ENCODE assay signal across 8 cellular contexts in genomic region chr5:43313854-43314457, GRCh38. TPM values are rescaled to one million over a fixed set of nuclear protein-coding genes. Genes with fewer than 3 reads are reported as not detected.
DNase-seq lines count a peak whose midpoint lies in the region; ATAC-seq, FAIRE-seq and TF ChIP-seq lines count a peak whose summit lies in the region.

No MANE protein-coding gene starts in this region.

- H3K79me1 ChIP-seq in IMR-90 (ENCODE audit: low read depth in 1 of 2, low read length in 2 of 2), result peaks cover 9 to 25% of the 10 kb centered on the region in 2 experiments

- no peak overlapping the region for H3K23ac ChIP-seq in IMR-90 (ENCODE audit: low read depth, low read length)

- TF ChIP-seq RAD21 in IMR-90 (IDR thresholded peaks at IDR 0.05; ENCODE audit: low read length), result no peak

- H2BK20ac ChIP-seq in IMR-90 (ENCODE audit: low read depth, low read length), result peak overlapping the region; percentile 6; the same call in 1 of the 2 replicates

- ATAC-seq in IMR-90 (ENCODE audit: low read depth), result no peak
- no peak for ATAC-seq in activated T-helper 17 cell treated with anti-CD3 and anti-CD28 coated beads, Interleukin-2, amount 50 U/mL, for 72 hours (replicated peaks)

- no peaks in the 10 kb centered on the region for H3K27me3 ChIP-seq in IMR-90 (ENCODE audit: control insufficient read depth, insufficient read depth, low read length)
- H3K27me3 ChIP-seq in iPS-20b (ENCODE audit: insufficient read depth, low read length), result no peaks in the 10 kb centered on the region
- H3K27me3 ChIP-seq in subcutaneous abdominal adipose tissue (ENCODE audit: control insufficient read depth in 5 of 5, insufficient read depth in 4 of 5, low read length in 5 of 5), result no peaks in the 10 kb centered on the region

- TF ChIP-seq POLR2A in IMR-90 (IDR thresholded peaks at IDR 0.05; ENCODE audit: low read depth, low read length), result no peak
- no peak for TF ChIP-seq POLR2A in GM12891 (IDR thresholded peaks at IDR 0.05; ENCODE audit: low read depth, low read length)

- H2AFZ ChIP-seq in IMR-90 (replicated peaks; ENCODE audit: low read length, poor library complexity), result peak overlapping the region; percentile 86

- no peaks in the 10 kb centered on the region; the same call in 1 of the 2 replicates for H4K20me1 ChIP-seq in IMR-90 (ENCODE audit: insufficient read depth, low read length)

- peaks cover 67% of the 10 kb centered on the region for H3K36me3 Mint-ChIP-seq in activated T-helper 17 cell treated with anti-CD3 and anti-CD28 coated beads, Interleukin-2, amount 50 U/mL, for 72 hours (ENCODE audit: low read depth)

- WGBS in IMR-90 (ENCODE audit: extremely low coverage in 2 of 2, insufficient read length in 1 of 2), 2 experiments, result no CpG with 5 or more reads among the region's 8 CpGs

- H3K36me3 ChIP-seq in IMR-90 (ENCODE audit: control insufficient read depth, insufficient read depth, low read length), result no peaks in the 10 kb centered on the region
- H3K36me3 ChIP-seq in iPS-20b (ENCODE audit: insufficient read depth, low read depth, low read length), result peaks cover 30% of the 10 kb centered on the region; the same call in 1 of the 2 replicates
- no peaks in the 10 kb centered on the region for H3K36me3 ChIP-seq in subcutaneous abdominal adipose tissue (ENCODE audit: control insufficient read depth in 5 of 5, insufficient read depth in 5 of 5, low read length in 5 of 5)

- DNase-seq in IMR-90 (no peak), GM12891 (ENCODE audit: insufficient read length, low spot score) (no peak), NCI-H1048 (lab: John Stamatoyannopoulos, UW) (no peak)
- no peak for DNase-seq in stimulated activated CD8-positive, alpha-beta memory T cell treated with anti-CD3 and anti-CD28 coated beads, Interleukin-4, amount 100 ng/mL, for 48 hours

- in situ Hi-C loops in IMR-90 (cut with MboI; ENCODE audit: low sequenced_read_pairs), result loop anchor here (25.0 kb wide), 1 partner anchor 202 kb away; the partner anchor contains the start of gene ZNF131

- H2AK9ac ChIP-seq in IMR-90 (replicated peaks; ENCODE audit: low read depth, low read length, poor library complexity), result peak overlapping the region; percentile 86

- no peak for FAIRE-seq in GM12891 (lab: Jason Lieb, UNC)

- peaks cover 6% of the 10 kb centered on the region for H3K9me3 Mint-ChIP-seq in activated T-helper 17 cell treated with anti-CD3 and anti-CD28 coated beads, Interleukin-2, amount 50 U/mL, for 72 hours

- BruUV-seq in IMR-90 (replicated peaks; lab: Mats Ljungman, UMichigan), result no TSS peak

- H3K9me3 ChIP-seq in IMR-90 (ENCODE audit: control insufficient read depth, insufficient read depth, low read length) (no peaks in the 10 kb centered on the region), iPS-20b (ENCODE audit: insufficient read depth, low read depth, low read length) (no peaks in the 10 kb centered on the region), subcutaneous abdominal adipose tissue (ENCODE audit: control insufficient read depth in 5 of 5, low read length in 5 of 5) (no peaks in the 10 kb centered on the region)

- H3K4me1 ChIP-seq in IMR-90 (ENCODE audit: control insufficient read depth, insufficient read depth, low read length) (peaks cover 2% of the 10 kb centered on the region; the same call in 1 of the 2 replicates), iPS-20b (ENCODE audit: insufficient read depth, low read length) (peaks cover 22% of the 10 kb centered on the region; the same call in 1 of the 2 replicates), subcutaneous abdominal adipose tissue (ENCODE audit: control insufficient read depth in 5 of 5, insufficient read depth in 5 of 5, low read length in 5 of 5) (peaks cover 8 to 44% (median 27%) of the 10 kb centered on the region in 5 donors)

- H3K27me3 Mint-ChIP-seq in activated T-helper 17 cell treated with anti-CD3 and anti-CD28 coated beads, Interleukin-2, amount 50 U/mL, for 72 hours, result no peaks in the 10 kb centered on the region

- peaks cover 5% of the 10 kb centered on the region for H3K9me1 ChIP-seq in IMR-90 (ENCODE audit: insufficient read depth, low read length)

- peak overlapping the region; percentile 3; the same call in 1 of the 2 replicates for H3K4ac ChIP-seq in IMR-90 (ENCODE audit: low read depth, low read length)

- peaks cover 40% of the 10 kb centered on the region for H3K4me1 Mint-ChIP-seq in activated T-helper 17 cell treated with anti-CD3 and anti-CD28 coated beads, Interleukin-2, amount 50 U/mL, for 72 hours

- CTCF ChIA-PET in IMR-90 (lab: Yijun Ruan, JAX), result no interaction called here

- peak overlapping the region; percentile 63; the same call in 1 of the 2 replicates for H3K14ac ChIP-seq in IMR-90 (replicated peaks; ENCODE audit: low read depth, low read length)

- H3K4me3 ChIP-seq in IMR-90 (ENCODE audit: insufficient read depth, low read depth, low read length) (peak overlapping the region; percentile 36), iPS-20b (ENCODE audit: low read length) (peak overlapping the region; percentile 49; the same call in 1 of the 2 replicates), subcutaneous abdominal adipose tissue (ENCODE audit: low read depth in 1 of 5, low read length in 5 of 5) (peak overlapping the region; percentile 66 to 97 (median 77))

- H2BK120ac ChIP-seq in IMR-90 (ENCODE audit: low read depth, low read length), result peak overlapping the region; percentile 64; the same call in 1 of the 2 replicates

- no peak overlapping the region for H4K91ac ChIP-seq in IMR-90 (ENCODE audit: insufficient read depth, low read depth, low read length)

- H3K4me2 ChIP-seq in IMR-90 (ENCODE audit: low read depth, low read length), result peak overlapping the region; percentile 74

- H4K8ac ChIP-seq in IMR-90 (ENCODE audit: low read depth in 2 of 2, low read length in 2 of 2), result peak overlapping the region; percentile 32 to 42; a peak in 3 of 4 replicates

- H4K5ac ChIP-seq in IMR-90 (ENCODE audit: low read depth, low read length), result peak overlapping the region; percentile 82

- dilution Hi-C loops in IMR-90 (cut with HindIII; ENCODE audit: low sequenced_read_pairs, unreplicated experiment), result no loop called here

- no peak overlapping the region for H3K18ac ChIP-seq in IMR-90 (ENCODE audit: low read depth, low read length)

- H2AK5ac ChIP-seq in IMR-90 (ENCODE audit: low read depth, low read length), result no peak overlapping the region

- intact Hi-C loops in IMR-90 (cut with micrococcal nuclease), result loop anchor here (2.0 to 5.0 kb wide), 3 partner anchors 168 to 322 kb away; partner anchors contain the start of genes TMEM267 and ZNF131

- H2BK15ac ChIP-seq in IMR-90 (ENCODE audit: low read depth, low read length), result 0 out of 3 replicates have a peak overlapping the region, but pooled peaks have one; percentile 9

- POLR2A ChIA-PET in IMR-90 (lab: Charles Lee; ENCODE audit: unreplicated experiment), result interaction anchor here (0.6 kb wide), 1 partner anchor 12 kb away, joined by 4 read pairs; no protein-coding TSS in a partner anchor

- H3K4me3 Mint-ChIP-seq in activated T-helper 17 cell treated with anti-CD3 and anti-CD28 coated beads, Interleukin-2, amount 50 U/mL, for 72 hours, result peak overlapping the region; percentile 93

- H3K27ac ChIP-seq in C4-2B, result peak overlapping the region; percentile 87
- no peak overlapping the region for H3K27ac ChIP-seq in IMR-90 (ENCODE audit: insufficient read depth, low read length)
- peak overlapping the region; percentile 71 for H3K27ac ChIP-seq in iPS-20b (ENCODE audit: low read length)
- H3K27ac ChIP-seq in subcutaneous abdominal adipose tissue (ENCODE audit: low read depth, low read length), result peak overlapping the region; percentile 63

- TF ChIP-seq CTCF in C4-2B (conservative IDR thresholded peaks at IDR 0.05) (no peak), IMR-90 (conservative IDR thresholded peaks at IDR 0.05; ENCODE audit: low read depth, low read length) (no peak)

- H3K9ac ChIP-seq in IMR-90 (ENCODE audit: low read depth, low read length) (no peak overlapping the region), iPS-20b (ENCODE audit: low read depth, low read length) (peak overlapping the region; percentile 44; the same call in 1 of the 2 replicates), subcutaneous abdominal adipose tissue (ENCODE audit: low read length in 5 of 5) (peak overlapping the region in 1 of 5 donors; percentile 53)

- peak overlapping the region; percentile 18 for H2BK5ac ChIP-seq in IMR-90 (ENCODE audit: low read depth, low read length, poor library complexity, severe bottlenecking)

- no peak overlapping the region for H3K56ac ChIP-seq in IMR-90 (ENCODE audit: extremely low read depth, insufficient read depth, low read length)

- H3K27ac Mint-ChIP-seq in activated T-helper 17 cell treated with anti-CD3 and anti-CD28 coated beads, Interleukin-2, amount 50 U/mL, for 72 hours, result peak overlapping the region; percentile 100

TF ChIP-seq in IMR-90, 13 proteins besides CTCF, POLR2A, EP300 and RAD21 (continues in another document):
- TF ChIP-seq RFX5 (IDR thresholded peaks at IDR 0.05; ENCODE audit: low read depth, low read length) (no peak), FOS (IDR thresholded peaks at IDR 0.05; ENCODE audit: low read depth, low read length) (no peak), NFE2L2 (IDR thresholded peaks at IDR 0.05; ENCODE audit: low read depth, low read length) (no peak)

TF ChIP-seq in GM12891, 5 proteins besides CTCF, POLR2A, EP300 and RAD21:
- no peak for TF ChIP-seq TAF1 (IDR thresholded peaks at IDR 0.05; ENCODE audit: low read depth, low read length)
- no peak for TF ChIP-seq SPI1 (IDR thresholded peaks at IDR 0.05; ENCODE audit: low read depth, low read length)
- no peak for TF ChIP-seq POU2F2 (IDR thresholded peaks at IDR 0.05; ENCODE audit: low read depth, low read length)
- TF ChIP-seq POLR2AphosphoS5 (IDR thresholded peaks at IDR 0.05; ENCODE audit: low read depth, low read length), result no peak
- TF ChIP-seq PAX5 (IDR thresholded peaks at IDR 0.05; ENCODE audit: insufficient read depth, low read length, severe bottlenecking), result no peak

RNA-seq across cellular contexts. Expression of gene HMGCS1, which starts 0.7 kb away (rescaled TPM):
- total RNA-seq in IMR-90 (2012; rRNA removed), result 30.6 and 32.8 TPM in 2 replicates
- polyA plus RNA-seq in IMR-90 (2012; rRNA removed), result 19.2 and 27.5 TPM in 2 replicates
- polyA plus RNA-seq in IMR-90 (2012; cell fraction: cytosol; rRNA removed), result 4.4 and 5.1 TPM in 2 replicates
- 8.8 and 41.8 TPM in 2 replicates for polyA plus RNA-seq in IMR-90 (2012; cell fraction: nucleus; rRNA removed; ENCODE audit: low replicate concordance)
- total RNA-seq in activated T-helper 17 cell treated with anti-CD3 and anti-CD28 coated beads, Interleukin-2, amount 50 U/mL, for 72 hours, result 100 to 1,000 TPM in 1 of 2 donors, 10 to 100 TPM in 1; 90.2 to 108 TPM
- 28.1 TPM for polyA plus RNA-seq in GM12891 (2012; ENCODE audit: low read depth, missing spikeins)
